8 cellular contexts compared by ENCODE assay signal in genomic region chr7:92904292-92905131, GRCh38.
DNase-seq lines count a peak whose midpoint lies in the region; ATAC-seq and TF ChIP-seq lines count a peak whose summit lies in the region.

No MANE protein-coding gene starts in this region.

- no peak for TF ChIP-seq CTCF in Panc1 (IDR thresholded peaks at IDR 0.05)
- TF ChIP-seq CTCF in left lung (IDR thresholded peaks at IDR 0.05), result no peak
- no peak for TF ChIP-seq CTCF in left ventricle myocardium inferior (IDR thresholded peaks at IDR 0.05; ENCODE audit: borderline replicate concordance)

- in situ Hi-C loops in Panc1 (cut with HindIII; ENCODE audit: low pct_unique_long_range_greater_than_20kb, low sequenced_read_pairs), result no loop called here

- BruUV-seq in Panc1 (replicated peaks; lab: Mats Ljungman, UMichigan), result no TSS peak

- peak overlapping the region; percentile 46 to 60 for H3K4me3 Mint-ChIP-seq in stimulated activated naive CD8-positive, alpha-beta T cell treated with anti-CD3 and anti-CD28 coated beads, Interleukin-15, amount 100 ng/mL, for 72 hours

- H3K27ac ChIP-seq in Panc1 (ENCODE audit: low read length) (no peak overlapping the region; the same call in 1 of the 2 replicates), left lung (no peak overlapping the region), left ventricle myocardium inferior (replicated peaks) (no peak overlapping the region)

- H3K4me3 ChIP-seq in Panc1 (ENCODE audit: low read depth in 2 of 2, low read length in 2 of 2) (no peak overlapping the region), left lung (no peak overlapping the region), left ventricle myocardium inferior (no peak overlapping the region)

- ATAC-seq in GM18861 (IDR thresholded peaks at IDR 0.05; ENCODE audit: unreplicated experiment) (peak; percentile 90), HG02943 (IDR thresholded peaks at IDR 0.05; ENCODE audit: low read depth, unreplicated experiment) (peak; percentile 99), Panc1 (peak; percentile 51; the same call in 1 of the 2 replicates), left lung (peak; percentile 68)
- ATAC-seq in stimulated activated naive CD8-positive, alpha-beta T cell treated with anti-CD3 and anti-CD28 coated beads, Interleukin-15, amount 100 ng/mL, for 72 hours, result peak; percentile 99

- no peaks in the 10 kb centered on the region for H3K36me3 ChIP-seq in Panc1 (ENCODE audit: control insufficient read depth, insufficient read depth, low read length)
- no peaks in the 10 kb centered on the region for H3K36me3 ChIP-seq in left lung
- no peaks in the 10 kb centered on the region for H3K36me3 ChIP-seq in left ventricle myocardium inferior

- H3K27me3 ChIP-seq in Panc1 (ENCODE audit: control insufficient read depth, insufficient read depth, low read length), result no peaks in the 10 kb centered on the region
- H3K27me3 ChIP-seq in left lung, result no peaks in the 10 kb centered on the region
- H3K27me3 ChIP-seq in left ventricle myocardium inferior (ENCODE audit: low read depth), result no peaks in the 10 kb centered on the region

- peaks cover 24 to 29% of the 10 kb centered on the region in 2 donors for H3K9me3 Mint-ChIP-seq in stimulated activated naive CD8-positive, alpha-beta T cell treated with anti-CD3 and anti-CD28 coated beads, Interleukin-15, amount 100 ng/mL, for 72 hours

- peaks cover 9% of the 10 kb centered on the region for H3K27me3 Mint-ChIP-seq in stimulated activated naive CD8-positive, alpha-beta T cell treated with anti-CD3 and anti-CD28 coated beads, Interleukin-15, amount 100 ng/mL, for 72 hours

- H3K4me1 Mint-ChIP-seq in stimulated activated naive CD8-positive, alpha-beta T cell treated with anti-CD3 and anti-CD28 coated beads, Interleukin-15, amount 100 ng/mL, for 72 hours, result peaks cover 35% of the 10 kb centered on the region

- peak overlapping the region; percentile 86 to 94 for H3K27ac Mint-ChIP-seq in stimulated activated naive CD8-positive, alpha-beta T cell treated with anti-CD3 and anti-CD28 coated beads, Interleukin-15, amount 100 ng/mL, for 72 hours

- no peaks in the 10 kb centered on the region for H3K4me1 ChIP-seq in Panc1 (ENCODE audit: control insufficient read depth, insufficient read depth, low read length)
- H3K4me1 ChIP-seq in left lung, result peaks cover 0 to 4% of the 10 kb centered on the region in 2 donors
- H3K4me1 ChIP-seq in left ventricle myocardium inferior, result no peaks in the 10 kb centered on the region

- CTCF ChIA-PET in Panc1 (lab: Charles Lee), result no interaction called here

- H3K9me3 ChIP-seq in Panc1 (ENCODE audit: control insufficient read depth, insufficient read depth, low read depth, low read length) (no peaks in the 10 kb centered on the region), left lung (no peaks in the 10 kb centered on the region), left ventricle myocardium inferior (replicated peaks) (no peaks in the 10 kb centered on the region)

- POLR2A ChIA-PET in Panc1 (lab: Charles Lee), result no interaction called here

- peak; percentile 32 for DNase-seq in Panc1 (ENCODE audit: low read depth, low spot score)
- DNase-seq in activated T-helper 9 cell treated with anti-CD3 and anti-CD28 coated beads, Interleukin-2, amount 50 U/mL, for 16 hours (ENCODE audit: low read depth), result peak; percentile 82
- peak in 1 of 2 donors; percentile 39 for DNase-seq in left lung
- peak; percentile 86 to 97 for DNase-seq in stimulated activated naive CD8-positive, alpha-beta T cell treated with anti-CD3 and anti-CD28 coated beads, Interleukin-15, amount 100 ng/mL, for 72 hours
- no peak for DNase-seq in DMS 273 (lab: John Stamatoyannopoulos, UW; ENCODE audit: unreplicated experiment)
- no peak for DNase-seq in left ventricle myocardium inferior

- intact Hi-C loops in Panc1 (cut with micrococcal nuclease; ENCODE audit: unreplicated experiment) (no loop called here), left lung (cut with DNase I) (no loop called here), left ventricle myocardium inferior (cut with micrococcal nuclease) (no loop called here)

Comparison
In these comparisons a context has a peak if more than half of its experiments do, and no peak if none do; other contexts are left out.
1. DNase-seq: peak in Panc1 (single experiment), activated T-helper 9 cell treated with anti-CD3 and anti-CD28 coated beads, Interleukin-2, amount 50 U/mL, for 16 hours (single experiment) and stimulated activated naive CD8-positive, alpha-beta T cell treated with anti-CD3 and anti-CD28 coated beads, Interleukin-15, amount 100 ng/mL, for 72 hours (2 of 2); none in DMS 273 (single experiment) and left ventricle myocardium inferior (single experiment).
2. Peak in every context shown above with its lines, with median percentiles within 50 percentile points of each other: ATAC-seq.